In genomic region chr1:149849246-149849946, GRCh38 we compare ENCODE assay signal across 8 cellular contexts. TPM values are rescaled to one million over a fixed set of nuclear protein-coding genes. Genes with fewer than 3 reads are reported as not detected.
A peak's percentile ranks its signal among the peaks of the same experiment; 100 is the strongest.
DNase-seq lines count a peak whose midpoint lies in the region; ATAC-seq, FAIRE-seq and TF ChIP-seq lines count a peak whose summit lies in the region.

No MANE protein-coding gene starts in this region.

- H3K79me2 ChIP-seq in astrocyte (ENCODE audit: insufficient read depth, low read length), result peaks cover 57% of the 10 kb centered on the region

- TF ChIP-seq CTCF in left ventricle myocardium inferior (IDR thresholded peaks at IDR 0.05; ENCODE audit: borderline replicate concordance) (no peak), astrocyte (IDR thresholded peaks at IDR 0.05; ENCODE audit: insufficient read depth, low read depth, low read length) (no peak), vagina (IDR thresholded peaks at IDR 0.05) (no peak)

- H3K4me1 ChIP-seq in left ventricle myocardium inferior (peaks cover 46% of the 10 kb centered on the region), astrocyte (ENCODE audit: insufficient read depth, low read length) (peaks cover 29% of the 10 kb centered on the region), vagina (peaks cover 49% of the 10 kb centered on the region)

- no peak overlapping the region for H2AFZ ChIP-seq in astrocyte (ENCODE audit: low read depth, low read length)

- H3K9ac ChIP-seq in astrocyte (ENCODE audit: low read length), result peak overlapping the region; percentile 86

- no peaks in the 10 kb centered on the region for H3K9me3 Mint-ChIP-seq in astrocyte (ENCODE audit: unreplicated experiment)

- H3K9me3 ChIP-seq in left ventricle myocardium inferior (replicated peaks) (no peaks in the 10 kb centered on the region), astrocyte (ENCODE audit: insufficient read depth, low read depth, low read length) (no peaks in the 10 kb centered on the region), vagina (no peaks in the 10 kb centered on the region)

- ATAC-seq in GM18907 (IDR thresholded peaks at IDR 0.05; ENCODE audit: unreplicated experiment), result no peak

- peak overlapping the region; percentile 93 for H3K4me2 ChIP-seq in astrocyte (ENCODE audit: low read length)

- peak overlapping the region; percentile 97 for H3K27ac Mint-ChIP-seq in astrocyte (ENCODE audit: unreplicated experiment)

- H3K4me1 Mint-ChIP-seq in astrocyte (ENCODE audit: low read depth, unreplicated experiment), result peaks cover 30% of the 10 kb centered on the region

- peak overlapping the region; percentile 70 for H3K27ac ChIP-seq in left ventricle myocardium inferior (replicated peaks)
- peak overlapping the region; percentile 65 for H3K27ac ChIP-seq in astrocyte (ENCODE audit: low read depth, low read length)
- peak overlapping the region; percentile 74 for H3K27ac ChIP-seq in vagina

- no peaks in the 10 kb centered on the region for H3K36me3 ChIP-seq in left ventricle myocardium inferior
- no peaks in the 10 kb centered on the region for H3K36me3 ChIP-seq in astrocyte (ENCODE audit: insufficient read depth, low read length)
- no peaks in the 10 kb centered on the region for H3K36me3 ChIP-seq in vagina

- peaks cover 4% of the 10 kb centered on the region for H3K36me3 Mint-ChIP-seq in astrocyte (ENCODE audit: low read depth, unreplicated experiment)

- no peaks in the 10 kb centered on the region for H3K27me3 ChIP-seq in left ventricle myocardium inferior (ENCODE audit: low read depth)
- H3K27me3 ChIP-seq in astrocyte (ENCODE audit: insufficient read depth, low read length), result no peaks in the 10 kb centered on the region
- no peaks in the 10 kb centered on the region for H3K27me3 ChIP-seq in vagina

- DNase-seq in left ventricle myocardium inferior, result no peak
- no peak for DNase-seq in cardiac septum (ENCODE audit: low spot score)
- no peak for DNase-seq in astrocyte (ENCODE audit: low read depth)
- peak; percentile 8 for DNase-seq in medulla oblongata (ENCODE audit: extremely low spot score)
- DNase-seq in vagina (ENCODE audit: extremely low spot score in 2 of 2), result no peak
- DNase-seq in stimulated activated CD4-positive, alpha-beta T cell treated with anti-CD3 and anti-CD28 coated beads, Interleukin-15, amount 100 ng/mL, for 24 hours, result no peak
- no peak for DNase-seq in islet precursor cell

- peak overlapping the region; percentile 90 for H3K4me3 Mint-ChIP-seq in astrocyte (ENCODE audit: unreplicated experiment)

- intact Hi-C loops in left ventricle myocardium inferior (cut with micrococcal nuclease) (no loop called here), cardiac septum (cut with DNase I) (no loop called here), vagina (cut with DNase I) (no loop called here)

- FAIRE-seq in astrocyte (lab: Jason Lieb, UNC), result no peak

- TF ChIP-seq POLR2A in vagina (IDR thresholded peaks at IDR 0.05), result no peak

- H3K4me3 ChIP-seq in left ventricle myocardium inferior (peak overlapping the region; percentile 69), astrocyte (ENCODE audit: insufficient read depth, low read depth, low read length) (peak overlapping the region; percentile 81), vagina (peak overlapping the region; percentile 45 to 49)

- H3K27me3 Mint-ChIP-seq in astrocyte (ENCODE audit: low read depth, unreplicated experiment), result no peaks in the 10 kb centered on the region

- peaks cover 37% of the 10 kb centered on the region for H4K20me1 ChIP-seq in astrocyte (ENCODE audit: insufficient read depth, low read length)

RNA-seq across cellular contexts. Expression of gene BOLA1, which starts 50.0 kb away (rescaled TPM):
- 19.4 TPM for total RNA-seq in left ventricle myocardium inferior
- 13.8 TPM for total RNA-seq in cardiac septum
- total RNA-seq in astrocyte, result 6.1 and 7.0 TPM in 2 replicates
- 43.0 TPM for total RNA-seq in vagina
